ENCODE assay signal across 16 cellular contexts in the genomic region with DNA sequence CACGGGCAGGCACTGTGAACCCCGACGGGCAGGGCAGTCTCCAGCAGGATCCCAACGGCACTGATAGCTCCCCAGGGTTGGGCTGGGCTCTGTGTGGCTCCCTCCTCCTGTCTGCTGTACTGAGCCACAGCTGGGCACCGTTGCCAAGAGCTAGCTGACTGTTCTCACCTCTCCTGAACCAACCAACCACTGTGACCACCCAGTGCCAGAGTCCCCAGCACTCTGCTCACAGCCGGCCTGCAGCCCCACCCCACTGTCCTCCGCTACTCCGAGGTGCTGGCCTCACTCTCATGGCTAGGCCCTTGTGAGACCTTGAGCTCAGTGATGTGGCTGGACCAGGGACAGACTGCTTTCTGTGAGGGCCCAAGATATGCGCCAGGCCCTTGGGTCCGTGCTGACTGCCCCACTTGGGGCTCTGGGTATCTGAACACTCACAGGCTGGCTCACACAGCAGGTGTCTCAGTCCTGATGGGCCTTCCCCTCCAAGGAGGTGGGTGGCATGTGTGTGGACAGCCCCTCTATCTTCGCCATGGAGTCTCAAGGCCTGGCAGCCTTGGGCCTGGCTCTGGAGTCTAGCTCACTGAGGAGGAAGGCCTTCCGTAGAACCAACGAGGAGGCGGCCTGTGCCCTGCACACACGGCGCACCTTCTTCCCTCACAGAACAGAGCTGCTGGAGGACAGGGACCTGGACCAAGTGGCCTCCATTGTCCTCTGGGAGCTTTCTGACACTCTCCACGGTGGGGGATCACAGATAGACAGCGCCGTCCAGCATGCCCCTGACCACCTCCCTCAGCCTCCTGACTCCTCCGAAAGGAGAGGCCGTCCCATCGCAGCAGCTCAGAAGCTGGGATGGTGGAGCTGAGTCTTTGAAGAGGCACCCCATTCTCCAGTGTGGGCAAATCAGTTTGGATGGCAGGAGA. TPM values are rescaled to one million over a fixed set of nuclear protein-coding genes. Genes with fewer than 3 reads are reported as not detected.
DNase-seq lines count a peak whose midpoint lies in the region; ATAC-seq and TF ChIP-seq lines count a peak whose summit lies in the region.
"Had no signal": no experiment of that assay in that cellular context is flagged by ENCODE, and none has a peak within 500 bp of the region (broad histone marks: within the 10 kb centered on the region; RNA-seq: fewer than 3 reads in every experiment).

No MANE protein-coding gene starts in this region.

- peak; percentile 26 for DNase-seq in H7
- peak; percentile 60 for DNase-seq in chondrocyte (ENCODE audit: low spot score)
- DNase-seq in right cardiac atrium: no peak
- DNase-seq in thoracic aorta (ENCODE audit: low spot score): no peak
- no peak for DNase-seq in CD4-positive, alpha-beta T cell
- DNase-seq: activated CD8-positive, alpha-beta T cell treated with anti-CD3 and anti-CD28 coated beads, Interleukin-2, amount 10 ng/mL, durations not matched to agents 7 days and 5 days; activated effector memory CD4-positive, alpha-beta T cell treated with Interleukin-2 at 50 U/mL for 16 hours; amygdala; cortex of kidney; DMS79; NCI-H1694 treated with DMSO at 0.1 percent for 48 hours; NCI-H524 had no signal

- no peaks in the 10 kb centered on the region for H3K27me3 ChIP-seq in H7 (ENCODE audit: control insufficient read depth, insufficient read depth, low read length)
- H3K27me3 ChIP-seq in right cardiac atrium (ENCODE audit: control insufficient read depth, insufficient read depth): no peaks in the 10 kb centered on the region
- no peaks in the 10 kb centered on the region for H3K27me3 ChIP-seq in thoracic aorta (replicated peaks; ENCODE audit: insufficient read depth)
- no peaks in the 10 kb centered on the region for H3K27me3 ChIP-seq in CD4-positive, alpha-beta T cell (ENCODE audit: control insufficient read depth, insufficient read depth, low read length)

- no peak for TF ChIP-seq CTCF in chondrocyte (IDR thresholded peaks at IDR 0.05)
- no peak for TF ChIP-seq CTCF in thoracic aorta (IDR thresholded peaks at IDR 0.05)
- TF ChIP-seq CTCF in CD4-positive, alpha-beta T cell (IDR thresholded peaks at IDR 0.05): no peak

- peaks cover 14% of the 10 kb centered on the region for H3K36me3 ChIP-seq in H7 (replicated peaks; ENCODE audit: control insufficient read depth, insufficient read depth, low read length)
- H3K36me3 ChIP-seq in thoracic aorta: peaks cover 60% of the 10 kb centered on the region

- H3K4me1 Mint-ChIP-seq in chondrocyte (ENCODE audit: low read depth): peaks cover 43% of the 10 kb centered on the region
- H3K4me1 Mint-ChIP-seq in CD4-positive, alpha-beta T cell (ENCODE audit: low read depth): no peaks in the 10 kb centered on the region

- intact Hi-C loops in right cardiac atrium (cut with DNase I): no loop called here
- intact Hi-C loops in CD4-positive, alpha-beta T cell (cut with DNase I, micrococcal nuclease): no loop called here

- H3K27me3 Mint-ChIP-seq in chondrocyte (ENCODE audit: low read depth): no peaks in the 10 kb centered on the region
- no peaks in the 10 kb centered on the region for H3K27me3 Mint-ChIP-seq in CD4-positive, alpha-beta T cell

- no peak overlapping the region for H3K4me3 Mint-ChIP-seq in chondrocyte (ENCODE audit: unreplicated experiment)
- H3K4me3 Mint-ChIP-seq in CD4-positive, alpha-beta T cell: no peak overlapping the region
- H3K4me3 Mint-ChIP-seq: activated CD8-positive, alpha-beta T cell treated with anti-CD3 and anti-CD28 coated beads, Interleukin-2, amount 10 ng/mL, durations not matched to agents 7 days and 5 days had no signal

- 83% methylated on average over 22 of the region's 22 CpGs for WGBS in right cardiac atrium

- H3K36me3 Mint-ChIP-seq in chondrocyte (ENCODE audit: low read depth): peaks cover 28% of the 10 kb centered on the region
- peaks cover 54% of the 10 kb centered on the region for H3K36me3 Mint-ChIP-seq in CD4-positive, alpha-beta T cell (ENCODE audit: low read depth)

- no peak overlapping the region for H3K27ac Mint-ChIP-seq in chondrocyte (ENCODE audit: unreplicated experiment)
- H3K27ac Mint-ChIP-seq in CD4-positive, alpha-beta T cell: no peak overlapping the region
- H3K27ac Mint-ChIP-seq: activated CD8-positive, alpha-beta T cell treated with anti-CD3 and anti-CD28 coated beads, Interleukin-2, amount 10 ng/mL, durations not matched to agents 7 days and 5 days had no signal

- H3K9me3 Mint-ChIP-seq in chondrocyte (ENCODE audit: low read depth): no peaks in the 10 kb centered on the region
- H3K9me3 Mint-ChIP-seq in CD4-positive, alpha-beta T cell: no peaks in the 10 kb centered on the region

- no peak overlapping the region for H3K4me3 ChIP-seq in H7 (ENCODE audit: insufficient read depth, low read depth, low read length)
- H3K4me3 ChIP-seq in right cardiac atrium (ENCODE audit: low read length): no peak overlapping the region
- H3K4me3 ChIP-seq in thoracic aorta: no peak overlapping the region

- no peaks in the 10 kb centered on the region for H3K9me3 ChIP-seq in right cardiac atrium (ENCODE audit: control insufficient read depth, low read length)
- H3K9me3 ChIP-seq in thoracic aorta: no peaks in the 10 kb centered on the region
- no peaks in the 10 kb centered on the region for H3K9me3 ChIP-seq in CD4-positive, alpha-beta T cell (ENCODE audit: control insufficient read depth, low read length)

- ATAC-seq in right cardiac atrium: peak; percentile 35 to 59
- no peak for ATAC-seq in thoracic aorta (ENCODE audit: insufficient number of reproducible peaks, low FRiP score, low read depth)
- no peak for ATAC-seq in HG02973 (IDR thresholded peaks at IDR 0.05; ENCODE audit: unreplicated experiment)
- no peak for ATAC-seq in HG03108 (IDR thresholded peaks at IDR 0.05; ENCODE audit: unreplicated experiment)
- no peak for ATAC-seq in CD4-positive, alpha-beta T cell (ENCODE audit: poor library complexity)
- ATAC-seq: activated CD8-positive, alpha-beta T cell treated with anti-CD3 and anti-CD28 coated beads, Interleukin-2, amount 10 ng/mL, durations not matched to agents 7 days and 5 days had no signal

- peaks cover 4% of the 10 kb centered on the region for H3K4me1 ChIP-seq in right cardiac atrium (ENCODE audit: control insufficient read depth, insufficient read depth, low read length)
- H3K4me1 ChIP-seq in thoracic aorta (ENCODE audit: control insufficient read depth in 1 of 2, low read depth in 2 of 2): peaks cover 35 to 66% of the 10 kb centered on the region in 2 donors

- H3K27ac ChIP-seq in right cardiac atrium (ENCODE audit: low read length) (no peak overlapping the region), thoracic aorta (peak overlapping the region; percentile 79 to 85)
- H3K27ac ChIP-seq in CD4-positive, alpha-beta T cell (ENCODE audit: low read depth, low read length): no peak overlapping the region

- POLR2A ChIA-PET in CD4-positive, alpha-beta T cell (lab: Charles Lee): no interaction called here

- CTCF ChIA-PET in CD4-positive, alpha-beta T cell (lab: Charles Lee): no interaction called here

RNA-seq across cellular contexts. Expression of gene TCP11, which starts 53.5 kb away (rescaled TPM):
- total RNA-seq in H7 (2014; rRNA removed; shearing (Covaris generic)): 0.31 TPM in 1 of 2 replicates, not detected in the other
- total RNA-seq in chondrocyte: not detected in 3 replicates
- total RNA-seq in right cardiac atrium: not detected
- polyA plus RNA-seq in right cardiac atrium: 0.07 TPM
- total RNA-seq in thoracic aorta: not detected
- not detected for total RNA-seq in CD4-positive, alpha-beta T cell
- total RNA-seq: activated CD8-positive, alpha-beta T cell treated with anti-CD3 and anti-CD28 coated beads, Interleukin-2, amount 10 ng/mL, durations not matched to agents 7 days and 5 days; HT-29; M059J had no signal

Comparison
In these comparisons a context has a peak if more than half of its experiments do, and no peak if none do; other contexts are left out.
1. DNase-seq: peak in H7 (single experiment) and chondrocyte (single experiment); none in right cardiac atrium (0 of 3), thoracic aorta (single experiment) and CD4-positive, alpha-beta T cell (0 of 10).
2. ATAC-seq: peak in right cardiac atrium (2 of 2); none in thoracic aorta (single experiment), HG02973 (single experiment), HG03108 (single experiment) and CD4-positive, alpha-beta T cell (single experiment).
3. H3K27ac ChIP-seq: peak in thoracic aorta (2 of 2); none in right cardiac atrium (single experiment) and CD4-positive, alpha-beta T cell (single experiment).